In the genomic region with DNA sequence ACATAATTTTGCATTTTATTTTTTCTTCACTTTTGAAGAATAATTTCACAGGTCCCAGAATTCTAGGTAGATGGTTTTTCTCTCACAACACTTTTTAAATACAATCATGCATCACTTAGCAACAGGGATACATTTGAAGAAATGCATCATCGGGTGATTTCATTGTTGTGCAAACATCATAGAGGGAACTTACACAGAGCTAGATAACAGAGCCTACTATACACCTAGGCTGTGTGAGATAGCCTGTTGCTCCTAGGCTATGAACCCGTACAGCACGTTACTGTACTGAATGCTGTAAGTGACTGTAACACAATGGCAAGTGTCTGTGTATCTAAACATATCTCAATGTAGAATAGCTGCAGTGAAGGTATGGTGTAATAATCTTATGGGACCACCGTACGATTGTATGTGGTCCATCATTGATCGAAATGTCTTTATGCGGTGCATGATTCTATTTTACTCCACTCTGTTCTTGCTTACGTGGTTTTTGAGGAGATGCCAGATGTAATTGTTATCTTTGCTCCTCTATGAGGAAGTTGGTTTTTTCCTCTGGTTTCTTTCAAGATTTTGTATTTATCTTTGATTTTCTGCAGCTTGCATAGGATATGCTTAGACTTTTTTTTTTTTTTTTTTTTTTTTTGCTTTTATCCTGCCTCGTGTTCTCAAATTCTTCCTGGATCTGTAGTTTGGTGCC, we compare ENCODE assay signal across 1 cellular context.
TF ChIP-seq lines count a peak whose summit lies in the region.

No MANE protein-coding gene starts in this region.

TF ChIP-seq in HEK293, 187 proteins besides CTCF, POLR2A, EP300 and RAD21 (continued from another document):
- TF ChIP-seq, protein P1, sequence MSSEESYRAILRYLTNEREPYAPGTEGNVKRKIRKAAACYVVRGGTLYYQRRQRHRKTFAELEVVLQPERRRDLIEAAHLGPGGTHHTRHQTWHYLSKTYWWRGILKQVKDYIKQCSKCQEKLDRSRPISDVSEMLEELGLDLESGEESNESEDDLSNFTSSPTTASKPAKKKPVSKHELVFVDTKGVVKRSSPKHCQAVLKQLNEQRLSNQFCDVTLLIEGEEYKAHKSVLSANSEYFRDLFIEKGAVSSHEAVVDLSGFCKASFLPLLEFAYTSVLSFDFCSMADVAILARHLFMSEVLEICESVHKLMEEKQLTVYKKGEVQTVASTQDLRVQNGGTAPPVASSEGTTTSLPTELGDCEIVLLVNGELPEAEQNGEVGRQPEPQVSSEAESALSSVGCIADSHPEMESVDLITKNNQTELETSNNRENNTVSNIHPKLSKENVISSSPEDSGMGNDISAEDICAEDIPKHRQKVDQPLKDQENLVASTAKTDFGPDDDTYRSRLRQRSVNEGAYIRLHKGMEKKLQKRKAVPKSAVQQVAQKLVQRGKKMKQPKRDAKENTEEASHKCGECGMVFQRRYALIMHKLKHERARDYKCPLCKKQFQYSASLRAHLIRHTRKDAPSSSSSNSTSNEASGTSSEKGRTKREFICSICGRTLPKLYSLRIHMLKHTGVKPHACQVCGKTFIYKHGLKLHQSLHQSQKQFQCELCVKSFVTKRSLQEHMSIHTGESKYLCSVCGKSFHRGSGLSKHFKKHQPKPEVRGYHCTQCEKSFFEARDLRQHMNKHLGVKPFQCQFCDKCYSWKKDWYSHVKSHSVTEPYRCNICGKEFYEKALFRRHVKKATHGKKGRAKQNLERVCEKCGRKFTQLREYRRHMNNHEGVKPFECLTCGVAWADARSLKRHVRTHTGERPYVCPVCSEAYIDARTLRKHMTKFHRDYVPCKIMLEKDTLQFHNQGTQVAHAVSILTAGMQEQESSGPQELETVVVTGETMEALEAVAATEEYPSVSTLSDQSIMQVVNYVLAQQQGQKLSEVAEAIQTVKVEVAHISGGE (tag by site-specific recombination; conservative IDR thresholded peaks at IDR 0.05; ENCODE audit: low read depth), result no peak
